In genomic region chr21:29007801-29008200, GRCh38 we compare ENCODE assay signal across 17 cellular contexts.
"Had no signal": no experiment of that assay in that cellular context is flagged by ENCODE, and none has a peak within 500 bp of the region (broad histone marks: within the 10 kb centered on the region; RNA-seq: fewer than 3 reads in every experiment).

No MANE protein-coding gene starts in this region.

- ATAC-seq: naive thymus-derived CD8-positive, alpha-beta T cell; right cardiac atrium; upper lobe of right lung had no signal

- H3K27me3 ChIP-seq: ascending aorta, cardiac muscle cell, upper lobe of right lung had no signal

- FAIRE-seq: kidney, small intestine had no signal

- H3K4me3 ChIP-seq: ascending aorta, cardiac muscle cell, left ventricle myocardium inferior, upper lobe of right lung had no signal

- H3K9me3 Mint-ChIP-seq: activated naive CD4-positive, alpha-beta T cell treated with anti-CD3 and anti-CD28 coated beads, Interleukin-2, amount 10 ng/mL, durations not matched to agents 7 days and 5 days; naive thymus-derived CD8-positive, alpha-beta T cell had no signal

- H3K27ac ChIP-seq: ascending aorta, cardiac muscle cell, left ventricle myocardium inferior, upper lobe of right lung had no signal

- DNase-seq: activated CD4-positive, alpha-beta T cell treated with anti-CD3 and anti-CD28 coated beads, Interleukin-2, amount 50 U/mL, for 1 hour; activated CD8-positive, alpha-beta memory T cell treated with anti-CD3 and anti-CD28 coated beads for 24 hours; activated naive CD4-positive, alpha-beta T cell treated with anti-CD3 and anti-CD28 coated beads, Interleukin-2, amount 10 ng/mL, durations not matched to agents 7 days and 5 days; activated T-cell treated with anti-CD3 and anti-CD28 coated beads for 4 hours; kidney; left ventricle myocardium inferior; naive thymus-derived CD8-positive, alpha-beta T cell; nucleus accumbens; right cardiac atrium; small intestine; stimulated activated CD4-positive, alpha-beta T cell treated with anti-CD3 and anti-CD28 coated beads, Interleukin-4, amount 100 ng/mL, for 4 hours; stimulated activated CD8-positive, alpha-beta memory T cell treated with anti-CD3 and anti-CD28 coated beads, Interleukin-4, amount 100 ng/mL, for 48 hours; stimulated activated naive CD4-positive, alpha-beta T cell treated with Interleukin-2 at 50 U/mL for 16 hours; substantia nigra; upper lobe of right lung had no signal

- H3K9me3 ChIP-seq: ascending aorta, left ventricle myocardium inferior, upper lobe of right lung had no signal

- H3K4me3 Mint-ChIP-seq: activated naive CD4-positive, alpha-beta T cell treated with anti-CD3 and anti-CD28 coated beads, Interleukin-2, amount 10 ng/mL, durations not matched to agents 7 days and 5 days had no signal

- H3K27me3 Mint-ChIP-seq: activated naive CD4-positive, alpha-beta T cell treated with anti-CD3 and anti-CD28 coated beads, Interleukin-2, amount 10 ng/mL, durations not matched to agents 7 days and 5 days; naive thymus-derived CD8-positive, alpha-beta T cell had no signal

- H3K27ac Mint-ChIP-seq: activated naive CD4-positive, alpha-beta T cell treated with anti-CD3 and anti-CD28 coated beads, Interleukin-2, amount 10 ng/mL, durations not matched to agents 7 days and 5 days; naive thymus-derived CD8-positive, alpha-beta T cell had no signal
